ENCODE assay signal across 12 cellular contexts in the genomic region with DNA sequence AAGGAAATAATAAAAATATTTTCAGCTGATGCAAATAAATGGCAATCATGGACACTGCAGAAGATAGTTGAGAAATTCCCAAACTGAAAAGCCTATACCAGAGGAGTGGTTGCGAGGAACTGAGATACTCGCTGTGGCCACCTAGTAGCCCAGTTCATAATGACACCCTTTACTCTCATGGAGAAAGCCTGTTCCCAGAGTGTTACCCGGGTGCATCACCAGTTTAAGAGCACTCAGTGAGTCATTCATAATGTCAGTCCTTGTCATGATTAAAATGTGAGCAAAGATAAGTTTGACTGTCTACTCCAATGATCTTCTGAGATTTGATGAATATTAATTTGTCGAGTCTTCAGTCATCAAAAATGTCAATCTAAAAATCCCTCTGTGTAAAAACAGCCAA.
A peak's percentile ranks its signal among the peaks of the same experiment; 100 is the strongest.
DNase-seq lines count a peak whose midpoint lies in the region; TF ChIP-seq lines count a peak whose summit lies in the region.
"Had no signal": no experiment of that assay in that cellular context is flagged by ENCODE, and none has a peak within 500 bp of the region (broad histone marks: within the 10 kb centered on the region; RNA-seq: fewer than 3 reads in every experiment).

No MANE protein-coding gene starts in this region.

- intact Hi-C loops in dorsolateral prefrontal cortex (cut with DNase I), result no loop called here

- H3K9me3 Mint-ChIP-seq in H9, result peaks cover 0 to 2% of the 10 kb centered on the region in 2 experiments; a peak in 1 of 5 replicates
- peaks cover 6% of the 10 kb centered on the region for H3K9me3 Mint-ChIP-seq in nephron

- H3K9me3 ChIP-seq in H9 (ENCODE audit: control insufficient read depth, low read depth, low read length), result no peaks in the 10 kb centered on the region
- H3K9me3 ChIP-seq: vagina had no signal

- no peak overlapping the region for H4K5ac ChIP-seq in H9 (ENCODE audit: insufficient read length, low read depth, low read length)

- H3K79me2 ChIP-seq in H9 (ENCODE audit: insufficient read depth, low read length), result no peaks in the 10 kb centered on the region

- peak; percentile 46 for DNase-seq in H9
- peak; percentile 0 for DNase-seq in M059J (ENCODE audit: low read depth)
- DNase-seq in astrocyte of the hippocampus (ENCODE audit: low read depth, low spot score), result peak; percentile 3
- no peak for DNase-seq in activated CD4-positive, CD25-positive, alpha-beta regulatory T cell treated with anti-CD3 and anti-CD28 coated beads, Interleukin-2, amount 50 U/mL, for 72 hours
- no peak for DNase-seq in amniotic stem cell (lab: John Stamatoyannopoulos, UW)
- no peak for DNase-seq in dorsolateral prefrontal cortex
- DNase-seq: DMS79 treated with DMSO at 0.1 percent for 48 hours, naive B cell, NCI-H446 treated with DMSO at 0.1 percent for 48 hours had no signal

- H2BK120ac ChIP-seq in H9 (ENCODE audit: low read depth, low read length, poor library complexity, severe bottlenecking), result no peak overlapping the region

- H3K4me3 Mint-ChIP-seq in H9 (no peak overlapping the region), nephron (no peak overlapping the region)
- H3K4me3 Mint-ChIP-seq: IgD-negative memory B cell, naive B cell had no signal

- H3K23me2 ChIP-seq in H9 (ENCODE audit: insufficient read length, low read depth, low read length, poor library complexity, severe bottlenecking), result no peaks in the 10 kb centered on the region

- H4K8ac ChIP-seq in H9 (replicated peaks; ENCODE audit: insufficient read length, low read depth, low read length), result no peak overlapping the region

- H4K91ac ChIP-seq in H9 (ENCODE audit: insufficient read length, low read depth, low read length), result no peak overlapping the region

- no peak overlapping the region for H3K4me3 ChIP-seq in dorsolateral prefrontal cortex
- H3K4me3 ChIP-seq: vagina had no signal

- H3K4ac ChIP-seq in H9 (ENCODE audit: low read depth, low read length), result no peak overlapping the region

- no peak overlapping the region for H2AFZ ChIP-seq in H9 (ENCODE audit: low read length)

- H3K4me1 Mint-ChIP-seq in H9 (no peaks in the 10 kb centered on the region), nephron (no peaks in the 10 kb centered on the region)
- H3K4me1 Mint-ChIP-seq: IgD-negative memory B cell, naive B cell had no signal

- H2BK5ac ChIP-seq in H9 (ENCODE audit: insufficient read length, low read length), result no peak overlapping the region

- no peaks in the 10 kb centered on the region for H3K4me1 ChIP-seq in H9 (ENCODE audit: insufficient read depth, low read length)
- H3K4me1 ChIP-seq: vagina had no signal

- H3K23ac ChIP-seq in H9 (ENCODE audit: insufficient read length, low read depth, low read length), result no peak overlapping the region

- WGBS in H9 (ENCODE audit: extremely low coverage, insufficient read length, low lambda C conversion rate), result no CpG with 5 or more reads among the region's 4 CpGs

- H3K4me2 ChIP-seq in H9 (ENCODE audit: insufficient read depth, insufficient read length, low read length), result no peak overlapping the region

- no peak overlapping the region for H3T11ph ChIP-seq in H9 (ENCODE audit: low read length)

- H3K27ac ChIP-seq in H9 (ENCODE audit: insufficient read length, low read depth, low read length), result no peak overlapping the region
- no peak overlapping the region for H3K27ac ChIP-seq in dorsolateral prefrontal cortex
- H3K27ac ChIP-seq: vagina had no signal

- peak; percentile 67 for TF ChIP-seq CTCF in H9 (conservative IDR thresholded peaks at IDR 0.05)
- peak; percentile 18 to 32 (median 25) for TF ChIP-seq CTCF in nephron (IDR thresholded peaks at IDR 0.05; ENCODE audit: unreplicated experiment in 3 of 3)
- no peak for TF ChIP-seq CTCF in dorsolateral prefrontal cortex (IDR thresholded peaks at IDR 0.05 in 54 of 56, conservative IDR thresholded peaks at IDR 0.05 in 2 of 56; ENCODE audit: low read depth in 1 of 56, partially characterized antibody in 56 of 56)

- no peaks in the 10 kb centered on the region for H3K79me1 ChIP-seq in H9 (ENCODE audit: insufficient read depth, low read depth, low read length, poor library complexity, severe bottlenecking)

- no peak overlapping the region for H3K56ac ChIP-seq in H9 (ENCODE audit: insufficient read length, low read depth, low read length)

- H3K9ac ChIP-seq in H9 (ENCODE audit: extremely low read depth, insufficient read length, low read length), result no peak overlapping the region

- H3K27me3 ChIP-seq in H9 (ENCODE audit: insufficient read depth, low read length), result no peaks in the 10 kb centered on the region
- H3K27me3 ChIP-seq in dorsolateral prefrontal cortex, result no peaks in the 10 kb centered on the region
- H3K27me3 ChIP-seq: vagina had no signal

- no peak overlapping the region for H2BK15ac ChIP-seq in H9 (ENCODE audit: low read depth, low read length)

- H3K18ac ChIP-seq in H9 (ENCODE audit: insufficient read length, low read depth, low read length), result no peak overlapping the region

- H2AK5ac ChIP-seq in H9 (ENCODE audit: insufficient read length, low read length), result no peak overlapping the region

- H3K27ac Mint-ChIP-seq in H9, result no peak overlapping the region
- no peak overlapping the region for H3K27ac Mint-ChIP-seq in nephron
- H3K27ac Mint-ChIP-seq: IgD-negative memory B cell, naive B cell had no signal

- no peak overlapping the region for H2BK20ac ChIP-seq in H9 (ENCODE audit: low read depth, low read length, poor library complexity, severe bottlenecking)

- H3K27me3 Mint-ChIP-seq in H9 (ENCODE audit: low read depth) (no peaks in the 10 kb centered on the region), nephron (ENCODE audit: low read depth) (no peaks in the 10 kb centered on the region)
- H3K27me3 Mint-ChIP-seq: IgD-negative memory B cell, naive B cell had no signal

- H2BK12ac ChIP-seq in H9 (ENCODE audit: insufficient read length, low read depth, low read length), result no peak overlapping the region

- H3K36me3 Mint-ChIP-seq in H9 (ENCODE audit: insufficient read depth in 1 of 3, low read depth in 3 of 3), result no peaks in the 10 kb centered on the region
- H3K36me3 Mint-ChIP-seq in nephron (ENCODE audit: low read depth), result no peaks in the 10 kb centered on the region
- H3K36me3 Mint-ChIP-seq: IgD-negative memory B cell, naive B cell had no signal

- no peak overlapping the region for H3K14ac ChIP-seq in H9 (ENCODE audit: insufficient read depth, low read length)

- H4K20me1 ChIP-seq in H9 (ENCODE audit: control insufficient read depth, insufficient read depth, insufficient read length), result no peaks in the 10 kb centered on the region

Comparison
In these comparisons a context has a peak if more than half of its experiments do, and no peak if none do; other contexts are left out.
1. DNase-seq: peak in H9 (single experiment), M059J (single experiment) and astrocyte of the hippocampus (single experiment); none in activated CD4-positive, CD25-positive, alpha-beta regulatory T cell treated with anti-CD3 and anti-CD28 coated beads, Interleukin-2, amount 50 U/mL, for 72 hours (single experiment), amniotic stem cell (single experiment) and dorsolateral prefrontal cortex (0 of 10).
2. CTCF ChIP-seq: peak in H9 (single experiment) and nephron (3 of 3); none in dorsolateral prefrontal cortex (0 of 56).